Comparison of ENCODE assay signal across 9 cellular contexts in the genomic region with DNA sequence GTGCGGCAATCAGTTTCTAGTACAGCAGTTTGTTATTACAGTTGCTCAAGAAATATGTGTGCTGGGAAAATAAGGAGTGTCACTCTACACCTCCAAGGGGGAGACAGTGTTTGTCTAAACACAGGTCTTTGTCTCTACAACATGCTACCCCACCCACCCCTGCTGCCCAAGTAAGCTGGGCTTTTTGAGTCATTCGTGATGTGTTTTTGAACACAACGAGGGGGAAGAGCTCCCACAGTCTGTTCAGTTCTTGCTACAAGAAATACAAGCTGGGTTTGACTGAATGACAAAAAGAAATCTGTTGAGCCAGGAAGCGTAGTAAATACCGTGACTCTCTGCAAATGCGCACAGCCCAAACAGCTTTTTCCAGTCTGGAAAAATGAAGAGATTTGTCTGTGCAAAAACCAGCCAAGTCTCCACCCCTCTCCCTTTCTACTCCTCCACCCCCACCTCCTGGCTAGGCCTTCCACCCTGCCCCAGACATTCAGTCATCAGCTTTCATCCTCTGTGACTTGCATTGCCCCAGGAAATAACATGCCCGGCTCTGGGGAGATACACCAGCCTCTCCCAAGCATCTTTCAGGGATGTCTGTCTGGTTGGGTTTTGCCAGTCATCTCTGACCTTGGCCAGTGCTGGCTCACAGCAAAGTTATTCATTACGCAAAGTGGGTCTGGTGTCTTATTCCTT. TPM values are rescaled to one million over a fixed set of nuclear protein-coding genes. Genes with fewer than 3 reads are reported as not detected.
DNase-seq lines count a peak whose midpoint lies in the region; ATAC-seq and TF ChIP-seq lines count a peak whose summit lies in the region.
"Had no signal": no experiment of that assay in that cellular context is flagged by ENCODE, and none has a peak within 500 bp of the region (broad histone marks: within the 10 kb centered on the region; RNA-seq: fewer than 3 reads in every experiment).

No MANE protein-coding gene starts in this region.

- no peaks in the 10 kb centered on the region; the same call in 1 of the 2 replicates for H3K36me3 ChIP-seq in H7 (replicated peaks; ENCODE audit: control insufficient read depth, insufficient read depth, low read length)

- H3K36me3 Mint-ChIP-seq in activated T-helper 2 cell treated with anti-CD3 and anti-CD28 coated beads, Interferon-gamma antibody, Interleukin-2, Interleukin-4, amounts not matched to agents 10 μg/mL and 5 μg/mL and 100 μg/mL, durations not matched to agents 14 hours and 24 hours and 36 hours (ENCODE audit: low read depth) = peaks cover 13% of the 10 kb centered on the region

- DNase-seq in AG09319 (ENCODE audit: extremely low read depth, low read depth) (peak; percentile 74), RPMI7951 (ENCODE audit: low read depth) (peak; percentile 96), foreskin fibroblast (peak; percentile 95 to 96), omental fat pad (ENCODE audit: low spot score) (no peak), H7 (no peak)
- DNase-seq in activated T-helper 2 cell treated with anti-CD3 and anti-CD28 coated beads, Interferon-gamma antibody, Interleukin-2, Interleukin-4, amounts not matched to agents 10 μg/mL and 5 μg/mL and 100 μg/mL, durations not matched to agents 14 hours and 24 hours and 36 hours (ENCODE audit: low spot score) = no peak
- DNase-seq: activated effector memory CD4-positive, alpha-beta T cell treated with anti-CD3 and anti-CD28 coated beads, Interleukin-2, amount 50 U/mL, for 16 hours had no signal

- no peaks in the 10 kb centered on the region for H3K27me3 ChIP-seq in H7 (ENCODE audit: control insufficient read depth, insufficient read depth, low read length)

- peaks cover 4% of the 10 kb centered on the region for H3K4me1 Mint-ChIP-seq in activated T-helper 2 cell treated with anti-CD3 and anti-CD28 coated beads, Interferon-gamma antibody, Interleukin-2, Interleukin-4, amounts not matched to agents 10 μg/mL and 5 μg/mL and 100 μg/mL, durations not matched to agents 14 hours and 24 hours and 36 hours (ENCODE audit: low read depth)

- H3K27me3 Mint-ChIP-seq in activated T-helper 2 cell treated with anti-CD3 and anti-CD28 coated beads, Interferon-gamma antibody, Interleukin-2, Interleukin-4, amounts not matched to agents 10 μg/mL and 5 μg/mL and 100 μg/mL, durations not matched to agents 14 hours and 24 hours and 36 hours (ENCODE audit: low read depth) = no peaks in the 10 kb centered on the region

- ATAC-seq in omental fat pad (ENCODE audit: low FRiP score) (peak; percentile 70), HG03175 (IDR thresholded peaks at IDR 0.05; ENCODE audit: unreplicated experiment) (no peak), HG02884 (IDR thresholded peaks at IDR 0.05; ENCODE audit: unreplicated experiment) (no peak)

- peak overlapping the region; percentile 4 to 31 for H3K4me3 ChIP-seq in foreskin fibroblast (ENCODE audit: low read depth in 1 of 2, low read length in 2 of 2)
- H3K4me3 ChIP-seq in H7 (ENCODE audit: insufficient read depth, low read depth, low read length) = no peak overlapping the region

- no peak overlapping the region for H3K27ac Mint-ChIP-seq in activated T-helper 2 cell treated with anti-CD3 and anti-CD28 coated beads, Interferon-gamma antibody, Interleukin-2, Interleukin-4, amounts not matched to agents 10 μg/mL and 5 μg/mL and 100 μg/mL, durations not matched to agents 14 hours and 24 hours and 36 hours

- TF ChIP-seq CTCF in AG09319 (IDR thresholded peaks at IDR 0.05; ENCODE audit: low read depth, low read length) (no peak), foreskin fibroblast (IDR thresholded peaks at IDR 0.05; ENCODE audit: low read depth, low read length) (no peak), omental fat pad (IDR thresholded peaks at IDR 0.05) (no peak)

- intact Hi-C loops in activated T-helper 2 cell treated with anti-CD3 and anti-CD28 coated beads, Interferon-gamma antibody, Interleukin-2, Interleukin-4, amounts not matched to agents 10 μg/mL and 5 μg/mL and 100 μg/mL, durations not matched to agents 14 hours and 24 hours and 36 hours (cut with micrococcal nuclease) = no loop called here

- H3K9me3 Mint-ChIP-seq in activated T-helper 2 cell treated with anti-CD3 and anti-CD28 coated beads, Interferon-gamma antibody, Interleukin-2, Interleukin-4, amounts not matched to agents 10 μg/mL and 5 μg/mL and 100 μg/mL, durations not matched to agents 14 hours and 24 hours and 36 hours = peaks cover 5% of the 10 kb centered on the region

- no peak overlapping the region for H3K4me3 Mint-ChIP-seq in activated T-helper 2 cell treated with anti-CD3 and anti-CD28 coated beads, Interferon-gamma antibody, Interleukin-2, Interleukin-4, amounts not matched to agents 10 μg/mL and 5 μg/mL and 100 μg/mL, durations not matched to agents 14 hours and 24 hours and 36 hours (ENCODE audit: low read depth)

RNA-seq across cellular contexts. Expression of a gene that starts 25.7 kb away (rescaled TPM):
- total RNA-seq in RPMI7951 (2014; rRNA removed; shearing (Covaris generic)) = 24.6 and 28.8 TPM in 2 replicates
- 100 to 1,000 TPM in 2 of 4 donors, 10 to 100 TPM in 2; 59.0 to 210 (median 80.4) TPM for total RNA-seq in omental fat pad
- total RNA-seq in H7 (2014; rRNA removed; shearing (Covaris generic)) = 12.9 and 15.0 TPM in 2 replicates
- 25.0 and 27.1 TPM in 2 replicates for total RNA-seq in activated T-helper 2 cell treated with anti-CD3 and anti-CD28 coated beads, Interferon-gamma antibody, Interleukin-2, Interleukin-4, amounts not matched to agents 10 μg/mL and 5 μg/mL and 100 μg/mL, durations not matched to agents 14 hours and 24 hours and 36 hours

RNA-seq across cellular contexts. Expression of a gene that starts 27.8 kb away (rescaled TPM):
- total RNA-seq in RPMI7951 (2014; rRNA removed; shearing (Covaris generic)) = not detected in 2 replicates
- 1 to 10 TPM in 1 of 4 donors, under 1 TPM in 3; 0.48 to 5.5 (median 0.86) TPM for total RNA-seq in omental fat pad
- 2.0 and 2.1 TPM in 2 replicates for total RNA-seq in H7 (2014; rRNA removed; shearing (Covaris generic))
- 0.25 and 0.32 TPM in 2 replicates for total RNA-seq in activated T-helper 2 cell treated with anti-CD3 and anti-CD28 coated beads, Interferon-gamma antibody, Interleukin-2, Interleukin-4, amounts not matched to agents 10 μg/mL and 5 μg/mL and 100 μg/mL, durations not matched to agents 14 hours and 24 hours and 36 hours

Comparison
In these comparisons a context has a peak if more than half of its experiments do, and no peak if none do; other contexts are left out.
1. DNase-seq: peak in AG09319 (single experiment), RPMI7951 (single experiment) and foreskin fibroblast (2 of 2); none in omental fat pad (single experiment), H7 (single experiment) and activated T-helper 2 cell treated with anti-CD3 and anti-CD28 coated beads, Interferon-gamma antibody, Interleukin-2, Interleukin-4, amounts not matched to agents 10 μg/mL and 5 μg/mL and 100 μg/mL, durations not matched to agents 14 hours and 24 hours and 36 hours (single experiment).